ENCODE assay signal across 9 cellular contexts in genomic region chr16:57863434-57864160, GRCh38.
DNase-seq lines count a peak whose midpoint lies in the region; ATAC-seq and TF ChIP-seq lines count a peak whose summit lies in the region.
"Had no signal": no experiment of that assay in that cellular context is flagged by ENCODE, and none has a peak within 500 bp of the region (broad histone marks: within the 10 kb centered on the region; RNA-seq: fewer than 3 reads in every experiment).

No MANE protein-coding gene starts in this region.

- intact Hi-C loops in heart right ventricle (cut with DNase I) (loop anchor here (1.0 to 10.0 kb wide), 12 partner anchors 61 to 289 kb away; partner anchors contain the start of gene KIFC3 (in 4 of the 10)), prostate gland (cut with DNase I) (loop anchor here (1.0 to 5.0 kb wide), 2 partner anchors 61 to 106 kb away; partner anchors contain the start of gene KIFC3)

- WGBS in heart right ventricle, 2 donors, result 0 to 1% methylated on average over 5 of the region's 5 CpGs
- 1% methylated on average over 5 of the region's 5 CpGs for WGBS in prostate gland

- no peak overlapping the region for H2AFZ ChIP-seq in Loucy (ENCODE audit: low read length)

- no peak overlapping the region for H3K4me2 ChIP-seq in Loucy (ENCODE audit: low read depth, low read length, poor library complexity, severe bottlenecking)

- H3K4me1 ChIP-seq in Loucy (ENCODE audit: insufficient read depth, low read length, poor library complexity, severe bottlenecking) (no peaks in the 10 kb centered on the region), heart right ventricle (peaks cover 0 to 26% (median 8%) of the 10 kb centered on the region in 9 donors), prostate gland (replicated peaks) (no peaks in the 10 kb centered on the region)

- TF ChIP-seq POLR2A in prostate gland (IDR thresholded peaks at IDR 0.05), result no peak

- no peaks in the 10 kb centered on the region for H4K20me1 ChIP-seq in Loucy (ENCODE audit: insufficient read depth, low read length, poor library complexity, severe bottlenecking)

- H3K27ac ChIP-seq in heart right ventricle, result peak overlapping the region in 3 of 10 donors; percentile 19 to 44 (median 31)
- no peak overlapping the region for H3K27ac ChIP-seq in prostate gland
- H3K27ac ChIP-seq: skin epidermis had no signal

- ATAC-seq in heart right ventricle, result peak; percentile 81 to 94 (median 92)
- no peak for ATAC-seq in GM18511 (IDR thresholded peaks at IDR 0.05; ENCODE audit: unreplicated experiment)
- no peak for ATAC-seq in HG03045 (IDR thresholded peaks at IDR 0.05; ENCODE audit: unreplicated experiment)

- TF ChIP-seq CTCF in Loucy (conservative IDR thresholded peaks at IDR 0.05; ENCODE audit: low read length), result peak; percentile 62
- peak; percentile 57 for TF ChIP-seq CTCF in WI38 (IDR thresholded peaks at IDR 0.05; ENCODE audit: low read depth, low read length)
- peak; percentile 41 to 89 (median 62) for TF ChIP-seq CTCF in heart right ventricle (IDR thresholded peaks at IDR 0.05)
- peak in 3 of 4 experiments; percentile 33 to 66 (median 61) for TF ChIP-seq CTCF in prostate gland (IDR thresholded peaks at IDR 0.05)

- no peaks in the 10 kb centered on the region for H3F3A ChIP-seq in Loucy (ENCODE audit: low read depth)

- no peak overlapping the region for H3K9ac ChIP-seq in Loucy (ENCODE audit: low read depth, low read length, poor library complexity, severe bottlenecking)

- H3K36me3 ChIP-seq in Loucy (ENCODE audit: insufficient read depth, low read length), result no peaks in the 10 kb centered on the region
- H3K36me3 ChIP-seq in heart right ventricle, result no peaks in the 10 kb centered on the region
- H3K36me3 ChIP-seq in prostate gland, result no peaks in the 10 kb centered on the region

- DNase-seq in DMS53 treated with DMSO at 0.1 percent for 48 hours (lab: John Stamatoyannopoulos, UW; ENCODE audit: unreplicated experiment), result peak; percentile 74
- DNase-seq in heart right ventricle, result peak; percentile 41 to 75
- peak; percentile 63 for DNase-seq in prostate gland (ENCODE audit: low spot score)
- DNase-seq in activated CD4-positive, CD25-positive, alpha-beta regulatory T cell treated with anti-CD3 and anti-CD28 coated beads, Interleukin-2, amount 50 U/mL, for 72 hours, result no peak

- H3K27me3 ChIP-seq in Loucy (ENCODE audit: insufficient read depth, low read length, poor library complexity, severe bottlenecking) (no peaks in the 10 kb centered on the region), heart right ventricle (no peaks in the 10 kb centered on the region), prostate gland (replicated peaks; ENCODE audit: insufficient read depth) (no peaks in the 10 kb centered on the region)

- H3K9me3 ChIP-seq in Loucy (ENCODE audit: insufficient read depth, low read depth, low read length) (no peaks in the 10 kb centered on the region), heart right ventricle (no peaks in the 10 kb centered on the region), prostate gland (no peaks in the 10 kb centered on the region)

- H3K4me3 ChIP-seq in Loucy (ENCODE audit: low read length, poor library complexity, severe bottlenecking) (no peak overlapping the region), WI38 (ENCODE audit: low read depth, low read length) (no peak overlapping the region), heart right ventricle (no peak overlapping the region), prostate gland (no peak overlapping the region)
- H3K4me3 ChIP-seq: skin epidermis had no signal

- H3K9me2 ChIP-seq in Loucy (replicated peaks; ENCODE audit: low read depth, low read length), result no peaks in the 10 kb centered on the region

- no peaks in the 10 kb centered on the region for H3K79me2 ChIP-seq in Loucy (ENCODE audit: insufficient read depth, low read length)

Comparison
In these comparisons a context has a peak if more than half of its experiments do, and no peak if none do; other contexts are left out.
1. ATAC-seq: peak in heart right ventricle (8 of 8); none in GM18511 (single experiment) and HG03045 (single experiment).
2. Peak in every context shown above with its lines, with median percentiles within 50 percentile points of each other: CTCF ChIP-seq.